In the genomic region with DNA sequence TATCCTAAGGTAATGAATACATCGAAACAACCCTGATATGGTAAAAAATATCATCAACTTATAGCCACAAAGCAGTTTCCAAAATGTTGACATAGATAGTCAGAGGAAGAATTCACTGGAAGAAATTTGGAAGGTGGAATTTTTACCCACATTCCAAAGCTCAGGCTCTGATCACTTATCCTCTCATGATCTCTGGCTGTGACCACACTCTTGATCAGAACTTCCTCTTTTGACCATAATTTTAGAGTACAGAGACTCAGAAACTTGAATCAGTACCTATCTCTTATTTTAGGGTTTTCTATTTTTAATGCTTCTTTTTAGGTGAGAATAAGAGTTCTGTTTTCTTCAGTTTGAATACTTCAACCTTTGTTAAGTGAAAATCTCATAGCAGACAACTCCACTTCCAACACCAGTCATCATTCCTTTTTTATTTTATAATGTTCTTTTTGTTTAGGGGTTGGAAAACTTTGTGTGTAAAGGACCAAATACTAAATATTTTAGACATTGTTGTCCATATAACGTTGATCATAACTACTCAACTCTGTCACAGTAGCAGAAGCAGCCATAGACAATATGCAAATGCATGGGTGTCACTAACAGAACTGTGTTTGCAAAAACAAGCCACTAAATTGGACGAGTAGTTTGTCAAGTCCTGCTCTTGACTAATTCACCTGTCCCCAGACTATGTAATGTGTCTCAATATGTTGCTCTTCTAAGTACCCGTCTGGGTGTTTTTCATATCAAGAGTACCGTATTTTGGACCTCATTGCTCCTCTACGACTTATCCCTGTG, we compare ENCODE assay signal across 28 cellular contexts.
DNase-seq lines count a peak whose midpoint lies in the region; ATAC-seq, FAIRE-seq and TF ChIP-seq lines count a peak whose summit lies in the region.
"Had no signal": no experiment of that assay in that cellular context is flagged by ENCODE, and none has a peak within 500 bp of the region (broad histone marks: within the 10 kb centered on the region; RNA-seq: fewer than 3 reads in every experiment).

No MANE protein-coding gene starts in this region.

- no peaks in the 10 kb centered on the region for H3K36me3 ChIP-seq in astrocyte (ENCODE audit: insufficient read depth, low read length)
- H3K36me3 ChIP-seq: adrenal gland; BLaER1 treated with 17β-estradiol and CSF1 and Interleukin-3, amounts not matched to agents 10 nM and 100 nM had no signal

- no peaks in the 10 kb centered on the region for H3K9me3 Mint-ChIP-seq in astrocyte (ENCODE audit: unreplicated experiment)
- H3K9me3 Mint-ChIP-seq: activated CD4-positive, alpha-beta memory T cell treated with anti-CD3 and anti-CD28 coated beads for 36 hours; stimulated activated memory B cell treated with anti-CD40 and anti-IgM and Interleukin-4, amounts not matched to agents 10 μg/mL and 1 μg/mL and 100 μg/mL, for 72 hours had no signal

- no peak overlapping the region for H3K9ac ChIP-seq in astrocyte (ENCODE audit: low read length)
- H3K9ac ChIP-seq: BLaER1 treated with 17β-estradiol and CSF1 and Interleukin-3, amounts not matched to agents 10 nM and 100 nM had no signal

- no peak for TF ChIP-seq CTCF in astrocyte (IDR thresholded peaks at IDR 0.05; ENCODE audit: insufficient read depth, low read depth, low read length)

- no peak overlapping the region for H2AFZ ChIP-seq in astrocyte (ENCODE audit: low read depth, low read length)

- H3K4me1 Mint-ChIP-seq in astrocyte (ENCODE audit: low read depth, unreplicated experiment): peaks cover 39% of the 10 kb centered on the region
- H3K4me1 Mint-ChIP-seq: stimulated activated memory B cell treated with anti-CD40 and anti-IgM and Interleukin-4, amounts not matched to agents 10 μg/mL and 1 μg/mL and 100 μg/mL, for 72 hours had no signal

- peak overlapping the region; percentile 89 for H3K27ac Mint-ChIP-seq in astrocyte (ENCODE audit: unreplicated experiment)
- H3K27ac Mint-ChIP-seq: activated CD4-positive, alpha-beta memory T cell treated with anti-CD3 and anti-CD28 coated beads for 36 hours; stimulated activated memory B cell treated with anti-CD40 and anti-IgM and Interleukin-4, amounts not matched to agents 10 μg/mL and 1 μg/mL and 100 μg/mL, for 72 hours had no signal

- no peaks in the 10 kb centered on the region for H3K79me2 ChIP-seq in astrocyte (ENCODE audit: insufficient read depth, low read length)

- H3K27me3 ChIP-seq in astrocyte (ENCODE audit: insufficient read depth, low read length): no peaks in the 10 kb centered on the region
- H3K27me3 ChIP-seq: adrenal gland; BLaER1 treated with 17β-estradiol and CSF1 and Interleukin-3, amounts not matched to agents 10 nM and 100 nM had no signal

- no peak overlapping the region for H3K27ac ChIP-seq in astrocyte (ENCODE audit: low read depth, low read length)
- H3K27ac ChIP-seq: adrenal gland; BLaER1 treated with 17β-estradiol and CSF1 and Interleukin-3, amounts not matched to agents 10 nM and 100 nM; VCaP had no signal

- peak; percentile 60 for ATAC-seq in GM19328 (IDR thresholded peaks at IDR 0.05; ENCODE audit: unreplicated experiment)
- ATAC-seq in GM21619 (IDR thresholded peaks at IDR 0.05; ENCODE audit: unreplicated experiment): no peak
- ATAC-seq: K562; left lobe of liver; stimulated activated memory B cell treated with anti-CD40 and anti-IgM and Interleukin-4, amounts not matched to agents 10 μg/mL and 1 μg/mL and 100 μg/mL, for 72 hours had no signal

- H3K27me3 Mint-ChIP-seq in astrocyte (ENCODE audit: low read depth, unreplicated experiment): no peaks in the 10 kb centered on the region
- H3K27me3 Mint-ChIP-seq: activated CD4-positive, alpha-beta memory T cell treated with anti-CD3 and anti-CD28 coated beads for 36 hours; stimulated activated memory B cell treated with anti-CD40 and anti-IgM and Interleukin-4, amounts not matched to agents 10 μg/mL and 1 μg/mL and 100 μg/mL, for 72 hours had no signal

- DNase-seq in A172 (ENCODE audit: low spot score) (peak; percentile 53), HS-5 (ENCODE audit: low read depth) (peak; percentile 16), astrocyte (ENCODE audit: low read depth) (peak; percentile 47), mucosa of gallbladder (ENCODE audit: low spot score) (no peak), NCI-H82 (lab: John Stamatoyannopoulos, UW) (no peak)
- no peak for DNase-seq in activated CD4-positive, alpha-beta T cell treated with anti-CD3 and anti-CD28 coated beads for 48 hours
- DNase-seq: activated CD4-positive, alpha-beta memory T cell treated with anti-CD3 and anti-CD28 coated beads for 36 hours; activated gamma-delta T cell treated with Interleukin-2 at 50 U/mL for 16 hours; activated T-cell treated with anti-CD3 and anti-CD28 coated beads for 4 hours; adrenal gland; Calu3; dermis blood vessel endothelial cell; head of caudate nucleus; midbrain; NCI-H1092 treated with DMSO at 0.1 percent for 48 hours; NCI-H2081 treated with DMSO at 0.1 percent for 48 hours; NCI-H510A; stimulated activated CD4-positive, alpha-beta T cell treated with anti-CD3 and anti-CD28 coated beads, Interleukin-1b, Interleukin-23, amount 100 ng/mL, for 48 hours; T-helper 1 cell had no signal

- H3K36me3 Mint-ChIP-seq in astrocyte (ENCODE audit: low read depth, unreplicated experiment): no peaks in the 10 kb centered on the region
- H3K36me3 Mint-ChIP-seq: activated CD4-positive, alpha-beta memory T cell treated with anti-CD3 and anti-CD28 coated beads for 36 hours; stimulated activated memory B cell treated with anti-CD40 and anti-IgM and Interleukin-4, amounts not matched to agents 10 μg/mL and 1 μg/mL and 100 μg/mL, for 72 hours had no signal

- no peak overlapping the region for H3K4me3 Mint-ChIP-seq in astrocyte (ENCODE audit: unreplicated experiment)
- H3K4me3 Mint-ChIP-seq: activated CD4-positive, alpha-beta memory T cell treated with anti-CD3 and anti-CD28 coated beads for 36 hours; stimulated activated memory B cell treated with anti-CD40 and anti-IgM and Interleukin-4, amounts not matched to agents 10 μg/mL and 1 μg/mL and 100 μg/mL, for 72 hours had no signal

- H3K4me1 ChIP-seq in astrocyte (ENCODE audit: insufficient read depth, low read length): peaks cover 27% of the 10 kb centered on the region
- H3K4me1 ChIP-seq: adrenal gland; BLaER1 treated with 17β-estradiol and CSF1 and Interleukin-3, amounts not matched to agents 10 nM and 100 nM had no signal

- H4K20me1 ChIP-seq in astrocyte (ENCODE audit: insufficient read depth, low read length): no peaks in the 10 kb centered on the region
- H4K20me1 ChIP-seq: BLaER1 treated with 17β-estradiol and CSF1 and Interleukin-3, amounts not matched to agents 10 nM and 100 nM had no signal

- no peak overlapping the region for H3K4me3 ChIP-seq in astrocyte (ENCODE audit: insufficient read depth, low read depth, low read length)
- H3K4me3 ChIP-seq: adrenal gland; BLaER1 treated with 17β-estradiol and CSF1 and Interleukin-3, amounts not matched to agents 10 nM and 100 nM; K562 had no signal

- H3K4me2 ChIP-seq in astrocyte (ENCODE audit: low read length): peak overlapping the region; percentile 28
- H3K4me2 ChIP-seq: BLaER1 treated with 17β-estradiol and CSF1 and Interleukin-3, amounts not matched to agents 10 nM and 100 nM had no signal

- FAIRE-seq in astrocyte (lab: Jason Lieb, UNC): no peak
- FAIRE-seq: bronchial epithelial cell, endothelial cell of umbilical vein, K562 had no signal

- no peaks in the 10 kb centered on the region for H3K9me3 ChIP-seq in astrocyte (ENCODE audit: insufficient read depth, low read depth, low read length)
- H3K9me3 ChIP-seq: adrenal gland; BLaER1 treated with 17β-estradiol and CSF1 and Interleukin-3, amounts not matched to agents 10 nM and 100 nM had no signal

Comparison
In these comparisons a context has a peak if more than half of its experiments do, and no peak if none do; other contexts are left out.
1. DNase-seq: peak in A172 (single experiment), HS-5 (single experiment) and astrocyte (single experiment); none in mucosa of gallbladder (single experiment), NCI-H82 (single experiment) and activated CD4-positive, alpha-beta T cell treated with anti-CD3 and anti-CD28 coated beads for 48 hours (single experiment).